In the genomic region with DNA sequence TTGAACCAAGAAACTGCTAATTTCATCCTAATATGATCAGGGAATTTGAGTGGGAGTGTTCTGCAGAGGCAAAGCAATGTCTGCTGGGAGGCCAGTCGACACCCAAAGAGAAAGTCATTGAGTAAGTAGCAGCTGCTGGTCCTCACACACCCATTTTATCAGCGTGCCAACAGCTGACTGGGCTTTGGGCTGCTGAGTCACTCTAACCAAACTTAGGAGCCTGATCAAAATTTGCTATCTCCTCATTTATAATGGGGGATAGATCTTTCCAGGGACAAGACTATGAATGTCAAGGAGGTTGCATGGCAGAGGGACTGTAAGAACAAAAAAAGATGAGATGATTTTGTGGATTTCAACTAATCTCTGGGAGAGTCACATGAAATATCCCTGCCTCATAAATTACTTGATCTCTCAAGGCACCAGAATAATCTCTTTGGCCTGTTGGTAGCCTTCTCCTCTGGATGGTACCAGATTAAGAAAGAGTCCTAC, we compare ENCODE assay signal across 9 cellular contexts. TPM values are rescaled to one million over a fixed set of nuclear protein-coding genes. Genes with fewer than 3 reads are reported as not detected.
A peak's percentile ranks its signal among the peaks of the same experiment; 100 is the strongest.
DNase-seq lines count a peak whose midpoint lies in the region; ATAC-seq and TF ChIP-seq lines count a peak whose summit lies in the region.
"Had no signal": no experiment of that assay in that cellular context is flagged by ENCODE, and none has a peak within 500 bp of the region (broad histone marks: within the 10 kb centered on the region; RNA-seq: fewer than 3 reads in every experiment).

No MANE protein-coding gene starts in this region.

- H3K4me3 ChIP-seq in breast epithelium (no peak overlapping the region), testis (no peak overlapping the region)

- H3K36me3 ChIP-seq in breast epithelium (no peaks in the 10 kb centered on the region), testis (ENCODE audit: low read depth, missing control alignments) (no peaks in the 10 kb centered on the region)

- intact Hi-C loops in breast epithelium (cut with DNase I; ENCODE audit: low total_unique reads), result no loop called here
- intact Hi-C loops in left colon (cut with DNase I, micrococcal nuclease), result no loop called here
- intact Hi-C loops in testis (cut with DNase I; ENCODE audit: low total_unique reads), result no loop called here

- H3K9me3 ChIP-seq in breast epithelium (no peaks in the 10 kb centered on the region), testis (no peaks in the 10 kb centered on the region)

- H3K4me1 ChIP-seq in breast epithelium, result no peaks in the 10 kb centered on the region
- peaks cover 15% of the 10 kb centered on the region for H3K4me1 ChIP-seq in testis

- 22 to 24% methylated on average over 2 of the region's 2 CpGs for WGBS in testis, 2 donors

- H3K27ac ChIP-seq in breast epithelium, result peak overlapping the region; percentile 50 to 52
- no peak overlapping the region for H3K27ac ChIP-seq in testis

- TF ChIP-seq POLR2A in breast epithelium (IDR thresholded peaks at IDR 0.05), result no peak
- no peak for TF ChIP-seq POLR2A in testis (IDR thresholded peaks at IDR 0.05)

- TF ChIP-seq CTCF in breast epithelium (IDR thresholded peaks at IDR 0.05) (no peak), testis (IDR thresholded peaks at IDR 0.05) (no peak)

- H3K27me3 ChIP-seq in breast epithelium (no peaks in the 10 kb centered on the region), testis (no peaks in the 10 kb centered on the region)

- peak; percentile 9 for DNase-seq in activated gamma-delta T cell treated with Interleukin-2 at 50 U/mL for 16 hours
- no peak for DNase-seq in activated gamma-delta T cell (lab: John Stamatoyannopoulos, UW)
- peak; percentile 82 for DNase-seq in RKO (ENCODE audit: low spot score)
- DNase-seq in breast epithelium (ENCODE audit: low spot score in 2 of 2), result peak in 1 of 2 donors; percentile 38
- DNase-seq in left colon, result peak; percentile 47 to 67
- DNase-seq in testis, result peak; percentile 62
- no peak for DNase-seq in T-helper 9 cell

- ATAC-seq in HG02981 (IDR thresholded peaks at IDR 0.05; ENCODE audit: unreplicated experiment) (peak; percentile 38), left colon (peak; percentile 36)

RNA-seq across cellular contexts. Expression of gene CPSF4L, which starts 32.9 kb away (rescaled TPM):
- under 1 TPM in 1 of 3 donors, not detected in 2; 0.29 TPM for total RNA-seq in breast epithelium
- total RNA-seq in left colon, result under 1 TPM in 1 of 2 donors, not detected in 1; 0.20 TPM
- under 1 TPM in 1 of 2 donors, not detected in 1; 0.94 TPM for total RNA-seq in testis
- 0.79 TPM for polyA plus RNA-seq in testis (ENCODE audit: insufficient read depth, low read depth, low replicate concordance)
- polyA plus RNA-seq: thymus had no signal

RNA-seq across cellular contexts. Expression of gene COG1, which starts 35.9 kb away (rescaled TPM):
- 10 to 100 TPM; 22.9 to 40.3 (median 36.1) TPM for total RNA-seq in breast epithelium
- 10 to 100 TPM; 46.4 to 59.6 TPM for total RNA-seq in left colon
- 10 to 100 TPM; 56.3 to 58.3 TPM for total RNA-seq in testis
- polyA plus RNA-seq in testis (ENCODE audit: insufficient read depth, low read depth, low replicate concordance), result 61.8 TPM

Comparison
In these comparisons a context has a peak if more than half of its experiments do, and no peak if none do; other contexts are left out.
1. DNase-seq: peak in activated gamma-delta T cell treated with Interleukin-2 at 50 U/mL for 16 hours (single experiment), RKO (single experiment), left colon (2 of 2) and testis (single experiment); none in activated gamma-delta T cell (single experiment) and T-helper 9 cell (single experiment).
2. H3K27ac ChIP-seq: peak in breast epithelium (2 of 2); none in testis (0 of 2).